1 cellular context compared by ENCODE assay signal in genomic region chr2:233114421-233114861, GRCh38.
TF ChIP-seq lines count a peak whose summit lies in the region.

No MANE protein-coding gene starts in this region.

TF ChIP-seq in GM23338, 12 proteins besides CTCF, POLR2A, EP300 and RAD21:
- TF ChIP-seq CREB1 (CRISPR knock-in tag; IDR thresholded peaks at IDR 0.05; ENCODE audit: low read depth) (no peak), ETS1 (IDR thresholded peaks at IDR 0.05) (no peak), NANOG (IDR thresholded peaks at IDR 0.05; ENCODE audit: borderline replicate concordance) (no peak), ZNF331 (CRISPR knock-in tag; IDR thresholded peaks at IDR 0.05; ENCODE audit: low read depth) (no peak), REST (IDR thresholded peaks at IDR 0.05; ENCODE audit: unreplicated experiment) (no peak), EZH2phosphoT487 (IDR thresholded peaks at IDR 0.05; ENCODE audit: unreplicated experiment) (no peak), ZNF114 (CRISPR knock-in tag; IDR thresholded peaks at IDR 0.05) (no peak)
